19 cellular contexts compared by ENCODE assay signal in genomic region chr5:103645816-103646215, GRCh38.
"Had no signal": no experiment of that assay in that cellular context is flagged by ENCODE, and none has a peak within 500 bp of the region (broad histone marks: within the 10 kb centered on the region; RNA-seq: fewer than 3 reads in every experiment).

No MANE protein-coding gene starts in this region.

- DNase-seq: dorsolateral prefrontal cortex; effector CD4-positive, alpha-beta T cell; hypothalamus; left ventricle myocardium superior; natural killer cell; nucleus accumbens; psoas muscle; retina; right lobe of liver; small intestine; stimulated activated CD4-positive, alpha-beta T cell treated with anti-CD3 and anti-CD28 coated beads, Interleukin-15, amount 100 ng/mL, for 24 hours; stimulated activated CD4-positive, alpha-beta T cell treated with anti-CD3 and anti-CD28 coated beads, Interleukin-2, amount 100 ng/mL, for 48 hours; stimulated activated naive B cell treated with anti-CD40 and anti-IgM and Interleukin-4, amounts not matched to agents 10 μg/mL and 1 μg/mL and 100 μg/mL, for 72 hours; upper lobe of left lung had no signal

- H3K4me1 Mint-ChIP-seq: memory B cell; natural killer cell; stimulated activated naive B cell treated with anti-CD40 and anti-IgM and Interleukin-4, amounts not matched to agents 10 μg/mL and 1 μg/mL and 100 μg/mL, for 72 hours had no signal

- H3K4me3 ChIP-seq: dorsolateral prefrontal cortex, lung, psoas muscle, right lobe of liver, thoracic aorta, tibial nerve, upper lobe of left lung had no signal

- H3K27ac Mint-ChIP-seq: memory B cell; natural killer cell; stimulated activated naive B cell treated with anti-CD40 and anti-IgM and Interleukin-4, amounts not matched to agents 10 μg/mL and 1 μg/mL and 100 μg/mL, for 72 hours; stimulated activated naive CD8-positive, alpha-beta T cell treated with anti-CD3 and anti-CD28 coated beads, Interleukin-15, Interleukin-2, amounts not matched to agents 100 ng/mL and 50 ng/mL, for 24 hours had no signal

- H3K27me3 Mint-ChIP-seq: memory B cell; stimulated activated naive B cell treated with anti-CD40 and anti-IgM and Interleukin-4, amounts not matched to agents 10 μg/mL and 1 μg/mL and 100 μg/mL, for 72 hours; stimulated activated naive CD8-positive, alpha-beta T cell treated with anti-CD3 and anti-CD28 coated beads, Interleukin-15, Interleukin-2, amounts not matched to agents 100 ng/mL and 50 ng/mL, for 24 hours had no signal

- H3K36me3 ChIP-seq: right lobe of liver, thoracic aorta, tibial nerve, upper lobe of left lung had no signal

- H3K27ac ChIP-seq: dorsolateral prefrontal cortex, psoas muscle, right lobe of liver, thoracic aorta, tibial nerve, upper lobe of left lung had no signal

- H3K36me3 Mint-ChIP-seq: memory B cell; natural killer cell; stimulated activated naive B cell treated with anti-CD40 and anti-IgM and Interleukin-4, amounts not matched to agents 10 μg/mL and 1 μg/mL and 100 μg/mL, for 72 hours had no signal

- H3K27me3 ChIP-seq: dorsolateral prefrontal cortex, right lobe of liver, tibial nerve, upper lobe of left lung had no signal

- ATAC-seq: left ventricle myocardium superior; natural killer cell; psoas muscle; right lobe of liver; stimulated activated naive B cell treated with anti-CD40 and anti-IgM and Interleukin-4, amounts not matched to agents 10 μg/mL and 1 μg/mL and 100 μg/mL, for 72 hours had no signal

- H3K9me3 Mint-ChIP-seq: stimulated activated naive B cell treated with anti-CD40 and anti-IgM and Interleukin-4, amounts not matched to agents 10 μg/mL and 1 μg/mL and 100 μg/mL, for 72 hours; stimulated activated naive CD8-positive, alpha-beta T cell treated with anti-CD3 and anti-CD28 coated beads, Interleukin-15, Interleukin-2, amounts not matched to agents 100 ng/mL and 50 ng/mL, for 24 hours had no signal

- H3K4me1 ChIP-seq: psoas muscle, right lobe of liver, tibial nerve, upper lobe of left lung had no signal

- H3K4me3 Mint-ChIP-seq: memory B cell; natural killer cell; stimulated activated naive B cell treated with anti-CD40 and anti-IgM and Interleukin-4, amounts not matched to agents 10 μg/mL and 1 μg/mL and 100 μg/mL, for 72 hours; stimulated activated naive CD8-positive, alpha-beta T cell treated with anti-CD3 and anti-CD28 coated beads, Interleukin-15, Interleukin-2, amounts not matched to agents 100 ng/mL and 50 ng/mL, for 24 hours had no signal

- H3K9me3 ChIP-seq: psoas muscle, right lobe of liver, thoracic aorta, tibial nerve, upper lobe of left lung had no signal
